In the genomic region with DNA sequence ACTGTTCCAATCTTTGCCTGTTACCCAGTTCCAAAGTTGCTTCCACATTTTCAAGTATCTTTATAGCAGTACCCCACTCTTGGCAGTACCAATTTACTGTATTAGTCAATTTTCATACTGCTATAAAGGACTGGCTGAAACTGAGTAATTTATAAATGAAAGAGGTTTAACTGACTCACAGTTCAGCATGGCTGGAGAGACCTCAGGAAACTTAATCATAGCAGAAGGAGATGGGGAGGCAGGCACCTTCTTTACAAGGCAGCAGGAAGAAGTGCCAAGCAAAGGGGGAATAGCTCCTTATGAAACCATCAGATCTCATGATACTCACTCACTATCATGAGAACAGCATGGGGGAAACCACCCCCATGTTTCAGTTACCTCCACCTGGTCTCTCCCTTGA, we compare ENCODE assay signal across 33 cellular contexts.
"Had no signal": no experiment of that assay in that cellular context is flagged by ENCODE, and none has a peak within 500 bp of the region (broad histone marks: within the 10 kb centered on the region; RNA-seq: fewer than 3 reads in every experiment).

No MANE protein-coding gene starts in this region.

- FAIRE-seq: colon, endometrium, keratinocyte, small intestine had no signal

- H3K27ac ChIP-seq: breast epithelium, ovary, prostate gland, sigmoid colon, thyroid gland, upper lobe of left lung had no signal

- H3K4me3 Mint-ChIP-seq: activated naive CD4-positive, alpha-beta T cell treated with anti-CD3 and anti-CD28 coated beads, Interleukin-2, amount 10 ng/mL, durations not matched to agents 7 days and 5 days; activated naive CD8-positive, alpha-beta T cell treated with anti-CD3 and anti-CD28 coated beads, Interleukin-2, amount 10 ng/mL, durations not matched to agents 7 days and 5 days; activated T-helper 1 cell treated with anti-CD3 and anti-CD28 coated beads, Interleukin-12 subunit alpha, Interleukin-12 subunit beta, Interleukin-2, Interleukin-4 antibody, amounts not matched to agents 30 ng/mL and 10 ng/mL and 1 ng/mL, durations not matched to agents 14 hours and 24 hours and 36 hours; naive B cell; stimulated activated memory B cell treated with anti-CD40 and anti-IgM and Interleukin-4, amounts not matched to agents 10 μg/mL and 1 μg/mL and 100 μg/mL, for 72 hours; stimulated activated naive CD8-positive, alpha-beta T cell treated with anti-CD3 and anti-CD28 coated beads, Interleukin-15, amount 100 ng/mL, for 72 hours; T-helper 2 cell treated with Interferon-gamma antibody and Interleukin-4, amounts not matched to agents 5 μg/mL and 100 μg/mL, for 36 hours had no signal

- H3K36me3 Mint-ChIP-seq: activated naive CD8-positive, alpha-beta T cell treated with anti-CD3 and anti-CD28 coated beads, Interleukin-2, amount 10 ng/mL, durations not matched to agents 7 days and 5 days had no signal

- H3K9me3 ChIP-seq: ovary, prostate gland, thyroid gland had no signal

- ATAC-seq: left colon; stimulated activated memory B cell treated with anti-CD40 and anti-IgM and Interleukin-4, amounts not matched to agents 10 μg/mL and 1 μg/mL and 100 μg/mL, for 72 hours; stimulated activated naive CD8-positive, alpha-beta T cell treated with anti-CD3 and anti-CD28 coated beads, Interleukin-15, amount 100 ng/mL, for 72 hours had no signal

- H3K27ac Mint-ChIP-seq: activated naive CD4-positive, alpha-beta T cell treated with anti-CD3 and anti-CD28 coated beads, Interleukin-2, amount 10 ng/mL, durations not matched to agents 7 days and 5 days; activated naive CD8-positive, alpha-beta T cell treated with anti-CD3 and anti-CD28 coated beads, Interleukin-2, amount 10 ng/mL, durations not matched to agents 7 days and 5 days; activated T-helper 1 cell treated with anti-CD3 and anti-CD28 coated beads, Interleukin-12 subunit alpha, Interleukin-12 subunit beta, Interleukin-2, Interleukin-4 antibody, amounts not matched to agents 30 ng/mL and 10 ng/mL and 1 ng/mL, durations not matched to agents 14 hours and 24 hours and 36 hours; naive B cell; stimulated activated memory B cell treated with anti-CD40 and anti-IgM and Interleukin-4, amounts not matched to agents 10 μg/mL and 1 μg/mL and 100 μg/mL, for 72 hours; stimulated activated naive CD8-positive, alpha-beta T cell treated with anti-CD3 and anti-CD28 coated beads, Interleukin-15, amount 100 ng/mL, for 72 hours; T-helper 2 cell treated with Interferon-gamma antibody and Interleukin-4, amounts not matched to agents 5 μg/mL and 100 μg/mL, for 36 hours had no signal

- H3K27me3 ChIP-seq: breast epithelium, ovary, sigmoid colon, thyroid gland, upper lobe of left lung had no signal

- H3K4me1 ChIP-seq: breast epithelium, prostate gland, sigmoid colon, thyroid gland, upper lobe of left lung had no signal

- DNase-seq: activated CD4-positive, alpha-beta T cell treated with anti-CD3 and anti-CD28 coated beads for 4 hours; activated CD4-positive, alpha-beta T cell treated with anti-CD3 and anti-CD28 coated beads, Interleukin-2, amount 50 U/mL, for 4 hours; activated CD4-positive, CD25-positive, alpha-beta regulatory T cell; activated CD8-positive, alpha-beta memory T cell treated with anti-CD3 and anti-CD28 coated beads for 24 hours; activated gamma-delta T cell; activated naive CD4-positive, alpha-beta T cell treated with anti-CD3 and anti-CD28 coated beads, Interleukin-2, amount 10 ng/mL, durations not matched to agents 7 days and 5 days; activated naive CD8-positive, alpha-beta T cell treated with anti-CD3 and anti-CD28 coated beads, Interleukin-2, amount 10 ng/mL, durations not matched to agents 7 days and 5 days; dermis blood vessel endothelial cell; effector CD4-positive, alpha-beta T cell; erythroblast; head of caudate nucleus; hippocampal formation; left colon; mammary epithelial cell; naive B cell; ovary; sigmoid colon; small intestine; stimulated activated CD4-positive, alpha-beta T cell treated with anti-CD3 and anti-CD28 coated beads, Interleukin-1b, Interleukin-23, amount 100 ng/mL, for 48 hours; stimulated activated CD4-positive, alpha-beta T cell treated with anti-CD3 and anti-CD28 coated beads, Interleukin-4, amount 100 ng/mL, for 4 hours; stimulated activated CD8-positive, alpha-beta memory T cell treated with anti-CD3 and anti-CD28 coated beads, Interleukin-4, amount 100 ng/mL, for 48 hours; stimulated activated naive CD8-positive, alpha-beta T cell treated with anti-CD3 and anti-CD28 coated beads, Interleukin-15, amount 100 ng/mL, for 72 hours; T-helper 1 cell; thyroid gland; upper lobe of left lung had no signal

- H3K9me3 Mint-ChIP-seq: activated naive CD8-positive, alpha-beta T cell treated with anti-CD3 and anti-CD28 coated beads, Interleukin-2, amount 10 ng/mL, durations not matched to agents 7 days and 5 days had no signal

- H3K4me1 Mint-ChIP-seq: activated naive CD4-positive, alpha-beta T cell treated with anti-CD3 and anti-CD28 coated beads, Interleukin-2, amount 10 ng/mL, durations not matched to agents 7 days and 5 days; activated naive CD8-positive, alpha-beta T cell treated with anti-CD3 and anti-CD28 coated beads, Interleukin-2, amount 10 ng/mL, durations not matched to agents 7 days and 5 days; stimulated activated memory B cell treated with anti-CD40 and anti-IgM and Interleukin-4, amounts not matched to agents 10 μg/mL and 1 μg/mL and 100 μg/mL, for 72 hours; stimulated activated naive CD8-positive, alpha-beta T cell treated with anti-CD3 and anti-CD28 coated beads, Interleukin-15, amount 100 ng/mL, for 72 hours had no signal

- H3K4me3 ChIP-seq: breast epithelium, ovary, prostate gland, sigmoid colon, thyroid gland, upper lobe of left lung had no signal

- H3K36me3 ChIP-seq: breast epithelium, ovary, prostate gland, sigmoid colon, thyroid gland, upper lobe of left lung had no signal
